Comparison of ENCODE assay signal across 1 cellular context in the genomic region with DNA sequence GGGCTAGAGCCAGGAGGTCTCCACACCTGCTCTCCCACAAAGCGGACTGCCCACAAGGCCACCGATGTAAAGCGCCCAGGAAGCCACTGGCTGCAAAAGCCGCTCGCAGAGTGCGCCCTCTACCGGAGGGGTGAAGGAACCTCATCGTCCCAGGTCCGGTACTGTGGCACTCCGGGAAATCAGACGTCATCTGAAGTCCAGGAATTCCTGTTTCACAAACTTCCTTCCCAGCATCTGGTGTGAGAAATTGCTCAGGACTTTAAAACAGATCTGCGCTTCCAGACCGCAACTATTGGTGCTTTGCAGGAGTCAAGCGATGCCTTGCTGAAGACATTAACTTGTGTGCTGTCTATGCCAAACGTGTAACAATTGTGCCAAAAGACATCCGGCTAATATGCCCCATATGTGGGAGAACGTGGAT.
TF ChIP-seq lines count a peak whose summit lies in the region.

No MANE protein-coding gene starts in this region.

TF ChIP-seq in GM23338, 12 proteins besides CTCF, POLR2A, EP300 and RAD21 (continued from another document):
- TF ChIP-seq, protein P1, sequence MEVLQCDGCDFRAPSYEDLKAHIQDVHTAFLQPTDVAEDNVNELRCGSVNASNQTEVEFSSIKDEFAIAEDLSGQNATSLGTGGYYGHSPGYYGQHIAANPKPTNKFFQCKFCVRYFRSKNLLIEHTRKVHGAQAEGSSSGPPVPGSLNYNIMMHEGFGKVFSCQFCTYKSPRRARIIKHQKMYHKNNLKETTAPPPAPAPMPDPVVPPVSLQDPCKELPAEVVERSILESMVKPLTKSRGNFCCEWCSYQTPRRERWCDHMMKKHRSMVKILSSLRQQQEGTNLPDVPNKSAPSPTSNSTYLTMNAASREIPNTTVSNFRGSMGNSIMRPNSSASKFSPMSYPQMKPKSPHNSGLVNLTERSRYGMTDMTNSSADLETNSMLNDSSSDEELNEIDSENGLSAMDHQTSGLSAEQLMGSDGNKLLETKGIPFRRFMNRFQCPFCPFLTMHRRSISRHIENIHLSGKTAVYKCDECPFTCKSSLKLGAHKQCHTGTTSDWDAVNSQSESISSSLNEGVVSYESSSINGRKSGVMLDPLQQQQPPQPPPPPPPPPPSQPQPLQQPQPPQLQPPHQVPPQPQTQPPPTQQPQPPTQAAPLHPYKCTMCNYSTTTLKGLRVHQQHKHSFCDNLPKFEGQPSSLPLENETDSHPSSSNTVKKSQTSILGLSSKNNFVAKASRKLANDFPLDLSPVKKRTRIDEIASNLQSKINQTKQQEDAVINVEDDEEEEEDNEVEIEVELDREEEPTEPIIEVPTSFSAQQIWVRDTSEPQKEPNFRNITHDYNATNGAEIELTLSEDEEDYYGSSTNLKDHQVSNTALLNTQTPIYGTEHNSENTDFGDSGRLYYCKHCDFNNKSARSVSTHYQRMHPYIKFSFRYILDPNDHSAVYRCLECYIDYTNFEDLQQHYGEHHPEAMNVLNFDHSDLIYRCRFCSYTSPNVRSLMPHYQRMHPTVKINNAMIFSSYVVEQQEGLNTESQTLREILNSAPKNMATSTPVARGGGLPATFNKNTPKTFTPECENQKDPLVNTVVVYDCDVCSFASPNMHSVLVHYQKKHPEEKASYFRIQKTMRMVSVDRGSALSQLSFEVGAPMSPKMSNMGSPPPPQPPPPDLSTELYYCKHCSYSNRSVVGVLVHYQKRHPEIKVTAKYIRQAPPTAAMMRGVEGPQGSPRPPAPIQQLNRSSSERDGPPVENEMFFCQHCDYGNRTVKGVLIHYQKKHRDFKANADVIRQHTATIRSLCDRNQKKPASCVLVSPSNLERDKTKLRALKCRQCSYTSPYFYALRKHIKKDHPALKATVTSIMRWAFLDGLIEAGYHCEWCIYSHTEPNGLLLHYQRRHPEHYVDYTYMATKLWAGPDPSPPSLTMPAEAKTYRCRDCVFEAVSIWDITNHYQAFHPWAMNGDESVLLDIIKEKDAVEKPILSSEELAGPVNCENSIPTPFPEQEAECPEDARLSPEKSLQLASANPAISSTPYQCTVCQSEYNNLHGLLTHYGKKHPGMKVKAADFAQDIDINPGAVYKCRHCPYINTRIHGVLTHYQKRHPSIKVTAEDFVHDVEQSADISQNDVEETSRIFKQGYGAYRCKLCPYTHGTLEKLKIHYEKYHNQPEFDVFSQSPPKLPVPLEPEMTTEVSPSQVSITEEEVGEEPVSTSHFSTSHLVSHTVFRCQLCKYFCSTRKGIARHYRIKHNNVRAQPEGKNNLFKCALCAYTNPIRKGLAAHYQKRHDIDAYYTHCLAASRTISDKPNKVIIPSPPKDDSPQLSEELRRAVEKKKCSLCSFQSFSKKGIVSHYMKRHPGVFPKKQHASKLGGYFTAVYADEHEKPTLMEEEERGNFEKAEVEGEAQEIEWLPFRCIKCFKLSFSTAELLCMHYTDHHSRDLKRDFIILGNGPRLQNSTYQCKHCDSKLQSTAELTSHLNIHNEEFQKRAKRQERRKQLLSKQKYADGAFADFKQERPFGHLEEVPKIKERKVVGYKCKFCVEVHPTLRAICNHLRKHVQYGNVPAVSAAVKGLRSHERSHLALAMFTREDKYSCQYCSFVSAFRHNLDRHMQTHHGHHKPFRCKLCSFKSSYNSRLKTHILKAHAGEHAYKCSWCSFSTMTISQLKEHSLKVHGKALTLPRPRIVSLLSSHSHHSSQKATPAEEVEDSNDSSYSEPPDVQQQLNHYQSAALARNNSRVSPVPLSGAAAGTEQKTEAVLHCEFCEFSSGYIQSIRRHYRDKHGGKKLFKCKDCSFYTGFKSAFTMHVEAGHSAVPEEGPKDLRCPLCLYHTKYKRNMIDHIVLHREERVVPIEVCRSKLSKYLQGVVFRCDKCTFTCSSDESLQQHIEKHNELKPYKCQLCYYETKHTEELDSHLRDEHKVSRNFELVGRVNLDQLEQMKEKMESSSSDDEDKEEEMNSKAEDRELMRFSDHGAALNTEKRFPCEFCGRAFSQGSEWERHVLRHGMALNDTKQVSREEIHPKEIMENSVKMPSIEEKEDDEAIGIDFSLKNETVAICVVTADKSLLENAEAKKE (CRISPR knock-in tag; IDR thresholded peaks at IDR 0.05) = no peak
- no peak for TF ChIP-seq NANOG (IDR thresholded peaks at IDR 0.05; ENCODE audit: borderline replicate concordance)
- TF ChIP-seq, protein P2, sequence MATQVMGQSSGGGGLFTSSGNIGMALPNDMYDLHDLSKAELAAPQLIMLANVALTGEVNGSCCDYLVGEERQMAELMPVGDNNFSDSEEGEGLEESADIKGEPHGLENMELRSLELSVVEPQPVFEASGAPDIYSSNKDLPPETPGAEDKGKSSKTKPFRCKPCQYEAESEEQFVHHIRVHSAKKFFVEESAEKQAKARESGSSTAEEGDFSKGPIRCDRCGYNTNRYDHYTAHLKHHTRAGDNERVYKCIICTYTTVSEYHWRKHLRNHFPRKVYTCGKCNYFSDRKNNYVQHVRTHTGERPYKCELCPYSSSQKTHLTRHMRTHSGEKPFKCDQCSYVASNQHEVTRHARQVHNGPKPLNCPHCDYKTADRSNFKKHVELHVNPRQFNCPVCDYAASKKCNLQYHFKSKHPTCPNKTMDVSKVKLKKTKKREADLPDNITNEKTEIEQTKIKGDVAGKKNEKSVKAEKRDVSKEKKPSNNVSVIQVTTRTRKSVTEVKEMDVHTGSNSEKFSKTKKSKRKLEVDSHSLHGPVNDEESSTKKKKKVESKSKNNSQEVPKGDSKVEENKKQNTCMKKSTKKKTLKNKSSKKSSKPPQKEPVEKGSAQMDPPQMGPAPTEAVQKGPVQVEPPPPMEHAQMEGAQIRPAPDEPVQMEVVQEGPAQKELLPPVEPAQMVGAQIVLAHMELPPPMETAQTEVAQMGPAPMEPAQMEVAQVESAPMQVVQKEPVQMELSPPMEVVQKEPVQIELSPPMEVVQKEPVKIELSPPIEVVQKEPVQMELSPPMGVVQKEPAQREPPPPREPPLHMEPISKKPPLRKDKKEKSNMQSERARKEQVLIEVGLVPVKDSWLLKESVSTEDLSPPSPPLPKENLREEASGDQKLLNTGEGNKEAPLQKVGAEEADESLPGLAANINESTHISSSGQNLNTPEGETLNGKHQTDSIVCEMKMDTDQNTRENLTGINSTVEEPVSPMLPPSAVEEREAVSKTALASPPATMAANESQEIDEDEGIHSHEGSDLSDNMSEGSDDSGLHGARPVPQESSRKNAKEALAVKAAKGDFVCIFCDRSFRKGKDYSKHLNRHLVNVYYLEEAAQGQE (IDR thresholded peaks at IDR 0.05; ENCODE audit: unreplicated experiment) = no peak
- no peak for TF ChIP-seq ZNF331 (CRISPR knock-in tag; IDR thresholded peaks at IDR 0.05; ENCODE audit: low read depth)
- TF ChIP-seq POLR2AphosphoS5 (IDR thresholded peaks at IDR 0.05; ENCODE audit: low read depth) = no peak
- TF ChIP-seq JUNB (IDR thresholded peaks at IDR 0.05; ENCODE audit: unreplicated experiment) = no peak
- TF ChIP-seq EZH2phosphoT487 (IDR thresholded peaks at IDR 0.05; ENCODE audit: unreplicated experiment) = no peak
- TF ChIP-seq CREB1 (CRISPR knock-in tag; IDR thresholded peaks at IDR 0.05; ENCODE audit: low read depth) = no peak
